In the genomic region with DNA sequence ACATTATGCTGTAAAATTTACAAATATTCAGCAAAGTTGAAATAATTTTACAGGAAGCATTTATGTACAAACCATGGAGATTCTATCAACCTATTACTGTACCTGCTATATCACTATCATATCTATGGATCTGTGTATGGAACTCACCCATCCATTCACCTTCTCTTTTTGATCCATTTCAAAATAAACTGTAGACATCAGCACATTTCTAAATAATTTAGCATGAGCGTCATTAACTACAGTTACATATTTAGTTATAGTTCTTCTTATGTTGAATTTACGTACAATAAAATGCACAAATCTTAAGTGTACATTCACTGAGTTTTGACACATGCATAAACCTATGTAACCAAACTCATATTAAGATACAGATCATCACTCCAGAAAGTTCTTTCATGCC, we compare ENCODE assay signal across 23 cellular contexts.
DNase-seq lines count a peak whose midpoint lies in the region; ATAC-seq, FAIRE-seq and TF ChIP-seq lines count a peak whose summit lies in the region.
"Had no signal": no experiment of that assay in that cellular context is flagged by ENCODE, and none has a peak within 500 bp of the region (broad histone marks: within the 10 kb centered on the region; RNA-seq: fewer than 3 reads in every experiment).

No MANE protein-coding gene starts in this region.

- H3K27me3 Mint-ChIP-seq in natural killer cell (ENCODE audit: low read depth in 2 of 2), result no peaks in the 10 kb centered on the region
- peaks cover 2% of the 10 kb centered on the region for H3K27me3 Mint-ChIP-seq in neural progenitor cell (ENCODE audit: insufficient read depth, low read depth)

- CTCF ChIA-PET in HepG2 (lab: Yijun Ruan, JAX; ENCODE audit: low intra/inter-chr PET ratio, low total read pairs), result no interaction called here

- no peaks in the 10 kb centered on the region for H3K4me1 ChIP-seq in HepG2 (ENCODE audit: insufficient read depth, low read length)
- no peaks in the 10 kb centered on the region for H3K4me1 ChIP-seq in right lobe of liver
- H3K4me1 ChIP-seq in Loucy (ENCODE audit: insufficient read depth, low read length, poor library complexity, severe bottlenecking), result peaks cover 38% of the 10 kb centered on the region
- H3K4me1 ChIP-seq in neural progenitor cell, result peaks cover under 1% of the 10 kb centered on the region

- TF ChIP-seq RAD21 in HepG2 (CRISPR knock-in tag; IDR thresholded peaks at IDR 0.05), result no peak

- no peak for TF ChIP-seq EP300 in HepG2 (IDR thresholded peaks at IDR 0.05; ENCODE audit: low read depth in 2 of 2, low read length in 2 of 2)
- TF ChIP-seq EP300 in HepG2 (CRISPR knock-in tag; IDR thresholded peaks at IDR 0.05; ENCODE audit: borderline replicate concordance), result no peak

- DNase-seq in HepG2 (ENCODE audit: low spot score) (no peak), right lobe of liver (no peak), natural killer cell (no peak), NAMALWA (ENCODE audit: low spot score) (no peak), neural progenitor cell (ENCODE audit: low spot score) (no peak)
- no peak for DNase-seq in activated T-cell treated with anti-CD3 and anti-CD28 coated beads, Interleukin-2, amount 50 U/mL, for 48 hours
- DNase-seq: 8988T; CD4-positive, alpha-beta memory T cell; COR-L47; DMS79; MM.1S; NCI-H1048; NCI-H1694; NCI-H2029 treated with DMSO at 0.1 percent for 48 hours; NCI-H526 treated with DMSO at 0.1 percent for 48 hours; OCI-M1; Peyer's patch; SK-N-SH had no signal

- intact Hi-C loops in HepG2 (cut with micrococcal nuclease; ENCODE audit: unreplicated experiment) (no loop called here), right lobe of liver (cut with DNase I) (no loop called here), natural killer cell (cut with micrococcal nuclease) (loop anchor here (10.0 kb wide), 2 partner anchors 122 to 178 kb away; no protein-coding TSS in a partner anchor)

- 67% methylated on average over 2 of the region's 2 CpGs for WGBS in HepG2 (ENCODE audit: low lambda C conversion rate)
- 71% methylated on average over 2 of the region's 2 CpGs for WGBS in right lobe of liver (ENCODE audit: insufficient coverage, low coverage, low lambda C conversion rate, missing lambda C conversion rate)

- H3K4me3 Mint-ChIP-seq in natural killer cell (peak overlapping the region; percentile 65), neural progenitor cell (no peak overlapping the region)
- H3K4me3 Mint-ChIP-seq: CD4-positive, alpha-beta memory T cell had no signal

- H3K9me2 ChIP-seq in Loucy (replicated peaks; ENCODE audit: low read depth, low read length), result no peaks in the 10 kb centered on the region
- H3K9me2 ChIP-seq: SK-N-SH had no signal

- H4K20me1 ChIP-seq in HepG2 (ENCODE audit: insufficient read depth, low read length) (no peaks in the 10 kb centered on the region), Loucy (ENCODE audit: insufficient read depth, low read length, poor library complexity, severe bottlenecking) (no peaks in the 10 kb centered on the region), neural progenitor cell (ENCODE audit: low read depth) (no peaks in the 10 kb centered on the region)

- H3K27me3 ChIP-seq in HepG2 (ENCODE audit: control insufficient read depth in 1 of 2, insufficient read depth in 2 of 2, low read length in 2 of 2) (peaks cover 0 to 25% of the 10 kb centered on the region in 2 experiments; a peak in 2 of 5 replicates), right lobe of liver (no peaks in the 10 kb centered on the region), Loucy (ENCODE audit: insufficient read depth, low read length, poor library complexity, severe bottlenecking) (no peaks in the 10 kb centered on the region), neural progenitor cell (no peaks in the 10 kb centered on the region)
- H3K27me3 ChIP-seq: Peyer's patch had no signal

- H3K27ac Mint-ChIP-seq in natural killer cell (peak overlapping the region in 1 of 2 donors; percentile 45), neural progenitor cell (no peak overlapping the region)
- H3K27ac Mint-ChIP-seq: CD4-positive, alpha-beta memory T cell had no signal

- H2AFZ ChIP-seq in HepG2 (ENCODE audit: low read length) (no peak overlapping the region), Loucy (ENCODE audit: low read length) (no peak overlapping the region), neural progenitor cell (replicated peaks) (no peak overlapping the region)

- no peak for TF ChIP-seq CTCF in HepG2 (CRISPR knock-in tag; IDR thresholded peaks at IDR 0.05)
- no peak for TF ChIP-seq CTCF in right lobe of liver (IDR thresholded peaks at IDR 0.05)
- TF ChIP-seq CTCF in Loucy (conservative IDR thresholded peaks at IDR 0.05; ENCODE audit: low read length), result no peak
- TF ChIP-seq CTCF in natural killer cell (IDR thresholded peaks at IDR 0.05), result no peak
- TF ChIP-seq CTCF in neural progenitor cell (IDR thresholded peaks at IDR 0.05), result no peak

- H3K9me3 ChIP-seq in HepG2 (ENCODE audit: low read length) (no peaks in the 10 kb centered on the region), right lobe of liver (no peaks in the 10 kb centered on the region), Loucy (ENCODE audit: insufficient read depth, low read depth, low read length) (peaks cover 9% of the 10 kb centered on the region), neural progenitor cell (ENCODE audit: low read depth) (no peaks in the 10 kb centered on the region)
- H3K9me3 ChIP-seq: Peyer's patch, SK-N-SH had no signal

- H3K4me3 ChIP-seq in HepG2 (replicated peaks in 1 of 3; ENCODE audit: insufficient read depth in 1 of 3, low read depth in 2 of 3, low read length in 3 of 3) (no peak overlapping the region), right lobe of liver (no peak overlapping the region), Loucy (ENCODE audit: low read length, poor library complexity, severe bottlenecking) (no peak overlapping the region), neural progenitor cell (no peak overlapping the region)
- H3K4me3 ChIP-seq: K562, Peyer's patch had no signal

- no peak for TF ChIP-seq POLR2A in HepG2 (IDR thresholded peaks at IDR 0.05; ENCODE audit: insufficient read depth in 1 of 2, low read depth in 2 of 2, low read length in 2 of 2)
- TF ChIP-seq POLR2A in right lobe of liver (IDR thresholded peaks at IDR 0.05), result no peak

- H3K9me3 Mint-ChIP-seq in natural killer cell, result no peaks in the 10 kb centered on the region
- peaks cover 13% of the 10 kb centered on the region for H3K9me3 Mint-ChIP-seq in neural progenitor cell

- no peak for ATAC-seq in HepG2
- no peak for ATAC-seq in right lobe of liver
- no peak for ATAC-seq in natural killer cell
- no peak for ATAC-seq in HG02610 (IDR thresholded peaks at IDR 0.05; ENCODE audit: unreplicated experiment)
- ATAC-seq: K562 had no signal

- in situ Hi-C loops in HepG2 (cut with HindIII; ENCODE audit: extremely low pct_ligation_motif_present, low pct_unique_long_range_greater_than_20kb), result no loop called here

- H3K79me2 ChIP-seq in HepG2 (ENCODE audit: insufficient read depth, low read length), result no peaks in the 10 kb centered on the region
- H3K79me2 ChIP-seq in Loucy (ENCODE audit: insufficient read depth, low read length), result no peaks in the 10 kb centered on the region
- H3K79me2 ChIP-seq in neural progenitor cell (ENCODE audit: low read depth), result no peaks in the 10 kb centered on the region

- FAIRE-seq in HepG2 (lab: Jason Lieb, UNC), result no peak
- FAIRE-seq: GM12892, H54, K562 had no signal

- no peak overlapping the region for H3K27ac ChIP-seq in HepG2 (ENCODE audit: extremely low read length, insufficient read depth, low read length)
- no peak overlapping the region for H3K27ac ChIP-seq in right lobe of liver
- H3K27ac ChIP-seq in neural progenitor cell, result no peak overlapping the region
- H3K27ac ChIP-seq: Peyer's patch had no signal

- H3K36me3 ChIP-seq in HepG2 (replicated peaks in 1 of 2; ENCODE audit: control insufficient read depth in 1 of 2, insufficient read depth in 2 of 2, low read length in 2 of 2), result no peaks in the 10 kb centered on the region
- H3K36me3 ChIP-seq in right lobe of liver, result no peaks in the 10 kb centered on the region
- H3K36me3 ChIP-seq in Loucy (ENCODE audit: insufficient read depth, low read length), result no peaks in the 10 kb centered on the region
- H3K36me3 ChIP-seq in neural progenitor cell, result no peaks in the 10 kb centered on the region
- H3K36me3 ChIP-seq: Peyer's patch had no signal

- H3K4me1 Mint-ChIP-seq in natural killer cell (peaks cover 30 to 32% of the 10 kb centered on the region in 2 donors), neural progenitor cell (no peaks in the 10 kb centered on the region)

- H3K4me2 ChIP-seq in HepG2 (ENCODE audit: low read depth, low read length) (no peak overlapping the region), Loucy (ENCODE audit: low read depth, low read length, poor library complexity, severe bottlenecking) (peak overlapping the region; percentile 9), neural progenitor cell (no peak overlapping the region)
- H3K4me2 ChIP-seq: SK-N-SH had no signal

- POLR2A ChIA-PET in HepG2 (lab: Yijun Ruan, JAX), result no interaction called here

- H3K36me3 Mint-ChIP-seq in natural killer cell (no peaks in the 10 kb centered on the region), neural progenitor cell (peaks cover 2% of the 10 kb centered on the region)
- H3K36me3 Mint-ChIP-seq: CD4-positive, alpha-beta memory T cell had no signal

- BruUV-seq in HepG2 (replicated peaks; lab: Mats Ljungman, UMichigan), result no TSS peak

- no peak overlapping the region for H3K9ac ChIP-seq in HepG2 (ENCODE audit: insufficient read depth, low read depth, low read length)
- H3K9ac ChIP-seq in Loucy (ENCODE audit: low read depth, low read length, poor library complexity, severe bottlenecking), result no peak overlapping the region
- H3K9ac ChIP-seq in neural progenitor cell, result no peak overlapping the region
- H3K9ac ChIP-seq: SK-N-SH had no signal

- no peaks in the 10 kb centered on the region; the same call in 1 of the 2 replicates for H3F3A ChIP-seq in Loucy (ENCODE audit: low read depth)
- peaks cover 2% of the 10 kb centered on the region for H3F3A ChIP-seq in neural progenitor cell (ENCODE audit: low read depth)

TF ChIP-seq in HepG2, 621 proteins besides CTCF, POLR2A, EP300 and RAD21:
- TF ChIP-seq RFX5 (IDR thresholded peaks at IDR 0.05; ENCODE audit: low read depth, low read length) (no peak), DPF2 (CRISPR knock-in tag; IDR thresholded peaks at IDR 0.05; ENCODE audit: borderline replicate concordance, low read depth) (no peak), ASH2L (IDR thresholded peaks at IDR 0.05; ENCODE audit: insufficient read length, low read depth, low read length) (no peak), MAFK (conservative IDR thresholded peaks at IDR 0.05 in 1 of 2, IDR thresholded peaks at IDR 0.05 in 1 of 2; ENCODE audit: low read length in 2 of 2) (peak; percentile 11 to 58; a peak in 2 of 4 replicates), RAD51 (IDR thresholded peaks at IDR 0.05; ENCODE audit: borderline replicate concordance) (no peak)
